ENCODE assay signal across 14 cellular contexts in genomic region chr3:186258968-186259367, GRCh38.
A peak's percentile ranks its signal among the peaks of the same experiment; 100 is the strongest.
DNase-seq lines count a peak whose midpoint lies in the region; ATAC-seq and TF ChIP-seq lines count a peak whose summit lies in the region.
"Had no signal": no experiment of that assay in that cellular context is flagged by ENCODE, and none has a peak within 500 bp of the region (broad histone marks: within the 10 kb centered on the region; RNA-seq: fewer than 3 reads in every experiment).

No MANE protein-coding gene starts in this region.

- intact Hi-C loops in stomach (cut with DNase I; ENCODE audit: low total_unique reads): loop anchor here (5.0 kb wide), 2 partner anchors 277 to 278 kb away; no protein-coding TSS in a partner anchor

- no peak overlapping the region for H2BK5ac ChIP-seq in H9 (ENCODE audit: insufficient read length, low read length)

- peaks cover 0 to 10% (median 0%) of the 10 kb centered on the region in 4 donors for H3K36me3 ChIP-seq in stomach
- H3K36me3 ChIP-seq: ovary had no signal

- no peak overlapping the region for H3K27ac Mint-ChIP-seq in H9
- no peak overlapping the region for H3K27ac Mint-ChIP-seq in neural crest cell (ENCODE audit: unreplicated experiment)
- H3K27ac Mint-ChIP-seq: T-helper 1 cell treated with Interleukin-12 subunit alpha and Interleukin-12 subunit beta and Interleukin-4 antibody, amounts not matched to agents 30 μg/mL and 1 μg/mL, for 36 hours had no signal

- H3K27ac ChIP-seq in H9 (ENCODE audit: insufficient read length, low read depth, low read length) (no peak overlapping the region), stomach (no peak overlapping the region)
- H3K27ac ChIP-seq: GM23248, ovary, spleen had no signal

- H3K4ac ChIP-seq in H9 (ENCODE audit: low read depth, low read length): no peak overlapping the region

- WGBS in H9 (ENCODE audit: extremely low coverage, insufficient read length, low lambda C conversion rate): no CpG with 5 or more reads among the region's 12 CpGs
- WGBS in stomach, 5 donors: 56 to 67% (median 62%) methylated on average over 10 to 12 of the region's 12 CpGs

- DNase-seq in H9: peak; percentile 45
- peak; percentile 28 for DNase-seq in NCI-H524 treated with DMSO at 0.1 percent for 48 hours (lab: John Stamatoyannopoulos, UW)
- DNase-seq in ecto neural progenitor cell (ENCODE audit: low spot score): peak; percentile 58
- no peak for DNase-seq in neural crest cell (ENCODE audit: low read depth, low spot score)
- DNase-seq in HuH-7 (ENCODE audit: low spot score): no peak
- DNase-seq in stomach: no peak

- H3K4me3 ChIP-seq in stomach: no peak overlapping the region
- H3K4me3 ChIP-seq: GM23248, mucosa of descending colon, ovary had no signal

- peaks cover 32% of the 10 kb centered on the region for H3K27me3 Mint-ChIP-seq in H9 (ENCODE audit: low read depth)
- peaks cover 34% of the 10 kb centered on the region for H3K27me3 Mint-ChIP-seq in neural crest cell (ENCODE audit: low read depth)
- H3K27me3 Mint-ChIP-seq: IgD-negative memory B cell had no signal

- H3K79me1 ChIP-seq in H9 (ENCODE audit: insufficient read depth, low read depth, low read length, poor library complexity, severe bottlenecking): no peaks in the 10 kb centered on the region

- no peak for TF ChIP-seq EP300 in stomach (IDR thresholded peaks at IDR 0.05)

- no peaks in the 10 kb centered on the region for H3K23me2 ChIP-seq in H9 (ENCODE audit: insufficient read length, low read depth, low read length, poor library complexity, severe bottlenecking)

- TF ChIP-seq POLR2A in stomach (IDR thresholded peaks at IDR 0.05): no peak

- no peak overlapping the region for H2BK12ac ChIP-seq in H9 (ENCODE audit: insufficient read length, low read depth, low read length)

- no peak overlapping the region for H3K14ac ChIP-seq in H9 (ENCODE audit: insufficient read depth, low read length)

- H3K9me3 ChIP-seq in H9 (ENCODE audit: control insufficient read depth, low read depth, low read length) (no peaks in the 10 kb centered on the region), stomach (no peaks in the 10 kb centered on the region)
- H3K9me3 ChIP-seq: mucosa of descending colon, ovary, spleen had no signal

- ATAC-seq in GM21528 (IDR thresholded peaks at IDR 0.05; ENCODE audit: low FRiP score, unreplicated experiment): no peak
- no peak for ATAC-seq in HG03571 (IDR thresholded peaks at IDR 0.05; ENCODE audit: unreplicated experiment)

- no peaks in the 10 kb centered on the region for H3K36me3 Mint-ChIP-seq in H9 (ENCODE audit: insufficient read depth in 1 of 3, low read depth in 3 of 3)
- H3K36me3 Mint-ChIP-seq in neural crest cell (ENCODE audit: low read depth): no peaks in the 10 kb centered on the region
- H3K36me3 Mint-ChIP-seq: IgD-negative memory B cell had no signal

- no peak overlapping the region for H3T11ph ChIP-seq in H9 (ENCODE audit: low read length)

- H4K20me1 ChIP-seq in H9 (ENCODE audit: control insufficient read depth, insufficient read depth, insufficient read length): no peaks in the 10 kb centered on the region

- TF ChIP-seq CTCF in H9 (conservative IDR thresholded peaks at IDR 0.05) (no peak), neural crest cell (conservative IDR thresholded peaks at IDR 0.05) (no peak), stomach (IDR thresholded peaks at IDR 0.05) (no peak)

- no peak overlapping the region for H2BK120ac ChIP-seq in H9 (ENCODE audit: low read depth, low read length, poor library complexity, severe bottlenecking)

- no peak overlapping the region for H2AK5ac ChIP-seq in H9 (ENCODE audit: insufficient read length, low read length)

- no peak overlapping the region for H3K56ac ChIP-seq in H9 (ENCODE audit: insufficient read length, low read depth, low read length)

- no peak overlapping the region for H4K8ac ChIP-seq in H9 (replicated peaks; ENCODE audit: insufficient read length, low read depth, low read length)

- no peak overlapping the region for H2AFZ ChIP-seq in H9 (ENCODE audit: low read length)
- H2AFZ ChIP-seq: GM23248 had no signal

- H3K18ac ChIP-seq in H9 (ENCODE audit: insufficient read length, low read depth, low read length): no peak overlapping the region

- no peak overlapping the region for H3K4me2 ChIP-seq in H9 (ENCODE audit: insufficient read depth, insufficient read length, low read length)

- H3K79me2 ChIP-seq in H9 (ENCODE audit: insufficient read depth, low read length): no peaks in the 10 kb centered on the region

- no peak overlapping the region for H3K23ac ChIP-seq in H9 (ENCODE audit: insufficient read length, low read depth, low read length)

- H3K27me3 ChIP-seq in H9 (ENCODE audit: insufficient read depth, low read length) (no peaks in the 10 kb centered on the region), stomach (no peaks in the 10 kb centered on the region)
- H3K27me3 ChIP-seq: ovary, spleen had no signal

- H3K9ac ChIP-seq in H9 (ENCODE audit: extremely low read depth, insufficient read length, low read length): no peak overlapping the region
- H3K9ac ChIP-seq: GM23248 had no signal

- H3K4me1 Mint-ChIP-seq in H9 (peaks cover 20 to 24% of the 10 kb centered on the region in 2 experiments), neural crest cell (peaks cover 25% of the 10 kb centered on the region)

- H3K4me3 Mint-ChIP-seq in H9 (peak overlapping the region; percentile 20 to 36; a peak in 2 of 5 replicates), neural crest cell (peak overlapping the region; percentile 7)
- H3K4me3 Mint-ChIP-seq: T-helper 1 cell treated with Interleukin-12 subunit alpha and Interleukin-12 subunit beta and Interleukin-4 antibody, amounts not matched to agents 30 μg/mL and 1 μg/mL, for 36 hours had no signal

- no peak overlapping the region for H4K91ac ChIP-seq in H9 (ENCODE audit: insufficient read length, low read depth, low read length)

- no peak overlapping the region for H2BK20ac ChIP-seq in H9 (ENCODE audit: low read depth, low read length, poor library complexity, severe bottlenecking)

- no peak overlapping the region for H2BK15ac ChIP-seq in H9 (ENCODE audit: low read depth, low read length)

- H3K4me1 ChIP-seq in H9 (ENCODE audit: insufficient read depth, low read length) (no peaks in the 10 kb centered on the region), stomach (peaks cover 0 to 17% (median 11%) of the 10 kb centered on the region in 4 donors)

- H3K9me3 Mint-ChIP-seq in H9 (no peaks in the 10 kb centered on the region), neural crest cell (no peaks in the 10 kb centered on the region)
- H3K9me3 Mint-ChIP-seq: IgD-negative memory B cell; T-helper 1 cell treated with Interleukin-12 subunit alpha and Interleukin-12 subunit beta and Interleukin-4 antibody, amounts not matched to agents 30 μg/mL and 1 μg/mL, for 36 hours had no signal

- H4K5ac ChIP-seq in H9 (ENCODE audit: insufficient read length, low read depth, low read length): no peak overlapping the region

Comparison
In these comparisons a context has a peak if more than half of its experiments do, and no peak if none do; other contexts are left out.
1. DNase-seq: peak in H9 (single experiment), NCI-H524 treated with DMSO at 0.1 percent for 48 hours (single experiment) and ecto neural progenitor cell (single experiment); none in neural crest cell (single experiment), HuH-7 (single experiment) and stomach (single experiment).